1 cellular context compared by ENCODE assay signal in genomic region chr15:74808073-74808839, GRCh38.
TF ChIP-seq lines count a peak whose summit lies in the region.

No MANE protein-coding gene starts in this region.

TF ChIP-seq in H1, 55 proteins besides CTCF, POLR2A, EP300 and RAD21:
- TF ChIP-seq FOSL1 (IDR thresholded peaks at IDR 0.05; ENCODE audit: insufficient read depth, low read depth, low read length) = no peak
- no peak for TF ChIP-seq YY1 (IDR thresholded peaks at IDR 0.05; ENCODE audit: low read depth, low read length)
- no peak for TF ChIP-seq CHD2 (IDR thresholded peaks at IDR 0.05; ENCODE audit: low read length)
- TF ChIP-seq CEBPB (IDR thresholded peaks at IDR 0.05; ENCODE audit: low read depth, low read length) = no peak
- TF ChIP-seq JUND (IDR thresholded peaks at IDR 0.05; ENCODE audit: low read length) = no peak
